ENCODE assay signal across 1 cellular context in the genomic region with DNA sequence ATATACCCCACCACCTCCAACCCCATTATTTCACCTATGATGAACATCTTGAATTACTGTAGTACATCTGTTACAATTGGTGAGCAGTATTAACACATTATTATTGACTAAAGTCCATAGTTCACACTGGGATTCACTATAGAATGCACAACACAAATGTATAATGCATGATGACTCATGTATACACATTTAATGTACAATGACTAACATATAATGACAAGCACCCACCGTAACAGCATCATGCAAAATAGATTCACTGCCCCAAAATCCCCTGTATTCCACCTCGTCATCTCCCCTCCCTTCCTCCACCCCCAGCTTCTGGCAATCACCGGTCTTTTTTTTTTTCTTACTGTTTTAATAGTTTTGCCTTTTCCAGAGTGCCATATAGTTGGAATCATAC.
TF ChIP-seq lines count a peak whose summit lies in the region.

No MANE protein-coding gene starts in this region.

TF ChIP-seq in GM12878, 131 proteins besides CTCF, POLR2A, EP300 and RAD21 (continued from another document and continues in another):
- TF ChIP-seq, protein P1, sequence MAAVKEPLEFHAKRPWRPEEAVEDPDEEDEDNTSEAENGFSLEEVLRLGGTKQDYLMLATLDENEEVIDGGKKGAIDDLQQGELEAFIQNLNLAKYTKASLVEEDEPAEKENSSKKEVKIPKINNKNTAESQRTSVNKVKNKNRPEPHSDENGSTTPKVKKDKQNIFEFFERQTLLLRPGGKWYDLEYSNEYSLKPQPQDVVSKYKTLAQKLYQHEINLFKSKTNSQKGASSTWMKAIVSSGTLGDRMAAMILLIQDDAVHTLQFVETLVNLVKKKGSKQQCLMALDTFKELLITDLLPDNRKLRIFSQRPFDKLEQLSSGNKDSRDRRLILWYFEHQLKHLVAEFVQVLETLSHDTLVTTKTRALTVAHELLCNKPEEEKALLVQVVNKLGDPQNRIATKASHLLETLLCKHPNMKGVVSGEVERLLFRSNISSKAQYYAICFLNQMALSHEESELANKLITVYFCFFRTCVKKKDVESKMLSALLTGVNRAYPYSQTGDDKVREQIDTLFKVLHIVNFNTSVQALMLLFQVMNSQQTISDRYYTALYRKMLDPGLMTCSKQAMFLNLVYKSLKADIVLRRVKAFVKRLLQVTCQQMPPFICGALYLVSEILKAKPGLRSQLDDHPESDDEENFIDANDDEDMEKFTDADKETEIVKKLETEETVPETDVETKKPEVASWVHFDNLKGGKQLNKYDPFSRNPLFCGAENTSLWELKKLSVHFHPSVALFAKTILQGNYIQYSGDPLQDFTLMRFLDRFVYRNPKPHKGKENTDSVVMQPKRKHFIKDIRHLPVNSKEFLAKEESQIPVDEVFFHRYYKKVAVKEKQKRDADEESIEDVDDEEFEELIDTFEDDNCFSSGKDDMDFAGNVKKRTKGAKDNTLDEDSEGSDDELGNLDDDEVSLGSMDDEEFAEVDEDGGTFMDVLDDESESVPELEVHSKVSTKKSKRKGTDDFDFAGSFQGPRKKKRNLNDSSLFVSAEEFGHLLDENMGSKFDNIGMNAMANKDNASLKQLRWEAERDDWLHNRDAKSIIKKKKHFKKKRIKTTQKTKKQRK (IDR thresholded peaks at IDR 0.05; ENCODE audit: low read depth, low read length): no peak
- TF ChIP-seq, protein P2, sequence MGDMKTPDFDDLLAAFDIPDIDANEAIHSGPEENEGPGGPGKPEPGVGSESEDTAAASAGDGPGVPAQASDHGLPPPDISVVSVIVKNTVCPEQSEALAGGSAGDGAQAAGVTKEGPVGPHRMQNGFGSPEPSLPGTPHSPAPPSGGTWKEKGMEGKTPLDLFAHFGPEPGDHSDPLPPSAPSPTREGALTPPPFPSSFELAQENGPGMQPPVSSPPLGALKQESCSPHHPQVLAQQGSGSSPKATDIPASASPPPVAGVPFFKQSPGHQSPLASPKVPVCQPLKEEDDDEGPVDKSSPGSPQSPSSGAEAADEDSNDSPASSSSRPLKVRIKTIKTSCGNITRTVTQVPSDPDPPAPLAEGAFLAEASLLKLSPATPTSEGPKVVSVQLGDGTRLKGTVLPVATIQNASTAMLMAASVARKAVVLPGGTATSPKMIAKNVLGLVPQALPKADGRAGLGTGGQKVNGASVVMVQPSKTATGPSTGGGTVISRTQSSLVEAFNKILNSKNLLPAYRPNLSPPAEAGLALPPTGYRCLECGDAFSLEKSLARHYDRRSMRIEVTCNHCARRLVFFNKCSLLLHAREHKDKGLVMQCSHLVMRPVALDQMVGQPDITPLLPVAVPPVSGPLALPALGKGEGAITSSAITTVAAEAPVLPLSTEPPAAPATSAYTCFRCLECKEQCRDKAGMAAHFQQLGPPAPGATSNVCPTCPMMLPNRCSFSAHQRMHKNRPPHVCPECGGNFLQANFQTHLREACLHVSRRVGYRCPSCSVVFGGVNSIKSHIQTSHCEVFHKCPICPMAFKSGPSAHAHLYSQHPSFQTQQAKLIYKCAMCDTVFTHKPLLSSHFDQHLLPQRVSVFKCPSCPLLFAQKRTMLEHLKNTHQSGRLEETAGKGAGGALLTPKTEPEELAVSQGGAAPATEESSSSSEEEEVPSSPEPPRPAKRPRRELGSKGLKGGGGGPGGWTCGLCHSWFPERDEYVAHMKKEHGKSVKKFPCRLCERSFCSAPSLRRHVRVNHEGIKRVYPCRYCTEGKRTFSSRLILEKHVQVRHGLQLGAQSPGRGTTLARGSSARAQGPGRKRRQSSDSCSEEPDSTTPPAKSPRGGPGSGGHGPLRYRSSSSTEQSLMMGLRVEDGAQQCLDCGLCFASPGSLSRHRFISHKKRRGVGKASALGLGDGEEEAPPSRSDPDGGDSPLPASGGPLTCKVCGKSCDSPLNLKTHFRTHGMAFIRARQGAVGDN (IDR thresholded peaks at IDR 0.05): no peak
- TF ChIP-seq BHLHE40 (IDR thresholded peaks at IDR 0.05; ENCODE audit: borderline replicate concordance in 1 of 2, low read depth in 2 of 2, low read length in 1 of 2): no peak; a peak in 1 of 4 replicates
- TF ChIP-seq BRCA1 (IDR thresholded peaks at IDR 0.05; ENCODE audit: low read depth, low read length): no peak
- TF ChIP-seq, protein P3, sequence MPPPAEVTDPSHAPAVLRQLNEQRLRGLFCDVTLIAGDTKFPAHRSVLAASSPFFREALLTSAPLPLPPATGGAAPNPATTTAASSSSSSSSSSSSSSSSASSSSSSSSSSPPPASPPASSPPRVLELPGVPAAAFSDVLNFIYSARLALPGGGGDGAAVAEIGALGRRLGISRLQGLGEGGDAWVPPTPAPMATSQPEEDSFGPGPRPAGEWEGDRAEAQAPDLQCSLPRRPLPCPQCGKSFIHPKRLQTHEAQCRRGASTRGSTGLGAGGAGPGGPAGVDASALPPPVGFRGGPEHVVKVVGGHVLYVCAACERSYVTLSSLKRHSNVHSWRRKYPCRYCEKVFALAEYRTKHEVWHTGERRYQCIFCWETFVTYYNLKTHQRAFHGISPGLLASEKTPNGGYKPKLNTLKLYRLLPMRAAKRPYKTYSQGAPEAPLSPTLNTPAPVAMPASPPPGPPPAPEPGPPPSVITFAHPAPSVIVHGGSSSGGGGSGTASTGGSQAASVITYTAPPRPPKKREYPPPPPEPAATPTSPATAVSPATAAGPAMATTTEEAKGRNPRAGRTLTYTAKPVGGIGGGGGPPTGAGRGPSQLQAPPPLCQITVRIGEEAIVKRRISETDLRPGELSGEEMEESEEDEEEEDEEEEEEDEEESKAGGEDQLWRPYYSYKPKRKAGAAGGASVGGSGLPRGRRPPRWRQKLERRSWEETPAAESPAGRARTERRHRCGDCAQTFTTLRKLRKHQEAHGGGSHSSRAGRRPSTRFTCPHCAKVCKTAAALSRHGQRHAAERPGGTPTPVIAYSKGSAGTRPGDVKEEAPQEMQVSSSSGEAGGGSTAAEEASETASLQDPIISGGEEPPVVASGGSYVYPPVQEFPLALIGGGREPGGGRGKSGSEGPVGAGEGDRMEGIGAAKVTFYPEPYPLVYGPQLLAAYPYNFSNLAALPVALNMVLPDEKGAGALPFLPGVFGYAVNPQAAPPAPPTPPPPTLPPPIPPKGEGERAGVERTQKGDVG (CRISPR knock-in tag; IDR thresholded peaks at IDR 0.05): no peak
- no peak for TF ChIP-seq ZSCAN29 (IDR thresholded peaks at IDR 0.05)
- peak; percentile 91 for TF ChIP-seq ATF7 (IDR thresholded peaks at IDR 0.05; ENCODE audit: low read depth)
- no peak for TF ChIP-seq NFYA (IDR thresholded peaks at IDR 0.05; ENCODE audit: borderline replicate concordance, low read depth, low read length)
- TF ChIP-seq, protein P4, sequence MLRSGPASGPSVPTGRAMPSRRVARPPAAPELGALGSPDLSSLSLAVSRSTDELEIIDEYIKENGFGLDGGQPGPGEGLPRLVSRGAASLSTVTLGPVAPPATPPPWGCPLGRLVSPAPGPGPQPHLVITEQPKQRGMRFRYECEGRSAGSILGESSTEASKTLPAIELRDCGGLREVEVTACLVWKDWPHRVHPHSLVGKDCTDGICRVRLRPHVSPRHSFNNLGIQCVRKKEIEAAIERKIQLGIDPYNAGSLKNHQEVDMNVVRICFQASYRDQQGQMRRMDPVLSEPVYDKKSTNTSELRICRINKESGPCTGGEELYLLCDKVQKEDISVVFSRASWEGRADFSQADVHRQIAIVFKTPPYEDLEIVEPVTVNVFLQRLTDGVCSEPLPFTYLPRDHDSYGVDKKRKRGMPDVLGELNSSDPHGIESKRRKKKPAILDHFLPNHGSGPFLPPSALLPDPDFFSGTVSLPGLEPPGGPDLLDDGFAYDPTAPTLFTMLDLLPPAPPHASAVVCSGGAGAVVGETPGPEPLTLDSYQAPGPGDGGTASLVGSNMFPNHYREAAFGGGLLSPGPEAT (IDR thresholded peaks at IDR 0.05; ENCODE audit: low read depth): peak; percentile 87
- TF ChIP-seq HCFC1 (IDR thresholded peaks at IDR 0.05; ENCODE audit: low read length): no peak
- TF ChIP-seq ZNF24 (IDR thresholded peaks at IDR 0.05): no peak
- no peak for TF ChIP-seq ZZZ3 (IDR thresholded peaks at IDR 0.05; ENCODE audit: control insufficient read depth, insufficient read length, low read depth)
- TF ChIP-seq MYB (IDR thresholded peaks at IDR 0.05; ENCODE audit: borderline replicate concordance, low read depth, low read length): no peak
- TF ChIP-seq CBX5 (IDR thresholded peaks at IDR 0.05; ENCODE audit: low read depth): no peak
- TF ChIP-seq, protein P5, sequence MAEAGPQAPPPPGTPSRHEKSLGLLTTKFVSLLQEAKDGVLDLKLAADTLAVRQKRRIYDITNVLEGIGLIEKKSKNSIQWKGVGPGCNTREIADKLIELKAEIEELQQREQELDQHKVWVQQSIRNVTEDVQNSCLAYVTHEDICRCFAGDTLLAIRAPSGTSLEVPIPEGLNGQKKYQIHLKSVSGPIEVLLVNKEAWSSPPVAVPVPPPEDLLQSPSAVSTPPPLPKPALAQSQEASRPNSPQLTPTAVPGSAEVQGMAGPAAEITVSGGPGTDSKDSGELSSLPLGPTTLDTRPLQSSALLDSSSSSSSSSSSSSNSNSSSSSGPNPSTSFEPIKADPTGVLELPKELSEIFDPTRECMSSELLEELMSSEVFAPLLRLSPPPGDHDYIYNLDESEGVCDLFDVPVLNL (IDR thresholded peaks at IDR 0.05; ENCODE audit: low read depth, low read length): no peak
- TF ChIP-seq, protein P6, sequence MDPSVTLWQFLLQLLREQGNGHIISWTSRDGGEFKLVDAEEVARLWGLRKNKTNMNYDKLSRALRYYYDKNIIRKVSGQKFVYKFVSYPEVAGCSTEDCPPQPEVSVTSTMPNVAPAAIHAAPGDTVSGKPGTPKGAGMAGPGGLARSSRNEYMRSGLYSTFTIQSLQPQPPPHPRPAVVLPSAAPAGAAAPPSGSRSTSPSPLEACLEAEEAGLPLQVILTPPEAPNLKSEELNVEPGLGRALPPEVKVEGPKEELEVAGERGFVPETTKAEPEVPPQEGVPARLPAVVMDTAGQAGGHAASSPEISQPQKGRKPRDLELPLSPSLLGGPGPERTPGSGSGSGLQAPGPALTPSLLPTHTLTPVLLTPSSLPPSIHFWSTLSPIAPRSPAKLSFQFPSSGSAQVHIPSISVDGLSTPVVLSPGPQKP (IDR thresholded peaks at IDR 0.05; ENCODE audit: low read depth, low read length): no peak
- TF ChIP-seq PAX5 (IDR thresholded peaks at IDR 0.05; ENCODE audit: borderline replicate concordance, low read depth, low read length): peak; percentile 58; the same call in 1 of the 2 replicates
- TF ChIP-seq CREM (IDR thresholded peaks at IDR 0.05; ENCODE audit: low read depth): peak; percentile 72; the same call in 1 of the 2 replicates
- TF ChIP-seq, protein P7, sequence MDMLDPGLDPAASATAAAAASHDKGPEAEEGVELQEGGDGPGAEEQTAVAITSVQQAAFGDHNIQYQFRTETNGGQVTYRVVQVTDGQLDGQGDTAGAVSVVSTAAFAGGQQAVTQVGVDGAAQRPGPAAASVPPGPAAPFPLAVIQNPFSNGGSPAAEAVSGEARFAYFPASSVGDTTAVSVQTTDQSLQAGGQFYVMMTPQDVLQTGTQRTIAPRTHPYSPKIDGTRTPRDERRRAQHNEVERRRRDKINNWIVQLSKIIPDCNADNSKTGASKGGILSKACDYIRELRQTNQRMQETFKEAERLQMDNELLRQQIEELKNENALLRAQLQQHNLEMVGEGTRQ (IDR thresholded peaks at IDR 0.05; ENCODE audit: borderline replicate concordance, low read depth, low read length): no peak; the same call in 1 of the 2 replicates
- TF ChIP-seq, protein P8, sequence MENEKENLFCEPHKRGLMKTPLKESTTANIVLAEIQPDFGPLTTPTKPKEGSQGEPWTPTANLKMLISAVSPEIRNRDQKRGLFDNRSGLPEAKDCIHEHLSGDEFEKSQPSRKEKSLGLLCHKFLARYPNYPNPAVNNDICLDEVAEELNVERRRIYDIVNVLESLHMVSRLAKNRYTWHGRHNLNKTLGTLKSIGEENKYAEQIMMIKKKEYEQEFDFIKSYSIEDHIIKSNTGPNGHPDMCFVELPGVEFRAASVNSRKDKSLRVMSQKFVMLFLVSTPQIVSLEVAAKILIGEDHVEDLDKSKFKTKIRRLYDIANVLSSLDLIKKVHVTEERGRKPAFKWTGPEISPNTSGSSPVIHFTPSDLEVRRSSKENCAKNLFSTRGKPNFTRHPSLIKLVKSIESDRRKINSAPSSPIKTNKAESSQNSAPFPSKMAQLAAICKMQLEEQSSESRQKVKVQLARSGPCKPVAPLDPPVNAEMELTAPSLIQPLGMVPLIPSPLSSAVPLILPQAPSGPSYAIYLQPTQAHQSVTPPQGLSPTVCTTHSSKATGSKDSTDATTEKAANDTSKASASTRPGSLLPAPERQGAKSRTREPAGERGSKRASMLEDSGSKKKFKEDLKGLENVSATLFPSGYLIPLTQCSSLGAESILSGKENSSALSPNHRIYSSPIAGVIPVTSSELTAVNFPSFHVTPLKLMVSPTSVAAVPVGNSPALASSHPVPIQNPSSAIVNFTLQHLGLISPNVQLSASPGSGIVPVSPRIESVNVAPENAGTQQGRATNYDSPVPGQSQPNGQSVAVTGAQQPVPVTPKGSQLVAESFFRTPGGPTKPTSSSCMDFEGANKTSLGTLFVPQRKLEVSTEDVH (IDR thresholded peaks at IDR 0.05; ENCODE audit: low read depth, partially characterized antibody): no peak
- no peak for TF ChIP-seq RFX5 (IDR thresholded peaks at IDR 0.05; ENCODE audit: low read depth, low read length)
- TF ChIP-seq NBN (IDR thresholded peaks at IDR 0.05): peak; percentile 72; the same call in 1 of the 2 replicates
- no peak for TF ChIP-seq NFXL1 (IDR thresholded peaks at IDR 0.05; ENCODE audit: borderline replicate concordance)
- TF ChIP-seq CEBPB (IDR thresholded peaks at IDR 0.05; ENCODE audit: borderline replicate concordance in 1 of 2, low read depth in 2 of 2, low read length in 2 of 2): no peak
- TF ChIP-seq NR2F1 (conservative IDR thresholded peaks at IDR 0.05): no peak; the same call in 1 of the 2 replicates
- TF ChIP-seq GABPA (IDR thresholded peaks at IDR 0.05; ENCODE audit: low read depth): no peak
- TF ChIP-seq SRF (IDR thresholded peaks at IDR 0.05; ENCODE audit: low read depth in 2 of 2, low read length in 2 of 2): no peak
- TF ChIP-seq ESRRA (IDR thresholded peaks at IDR 0.05; ENCODE audit: low read length): no peak
- TF ChIP-seq BACH1 (IDR thresholded peaks at IDR 0.05; ENCODE audit: borderline replicate concordance): peak; percentile 30; the same call in 1 of the 2 replicates
- TF ChIP-seq ZNF384 (IDR thresholded peaks at IDR 0.05; ENCODE audit: borderline replicate concordance, low read depth, low read length): peak; percentile 85
- TF ChIP-seq, protein P9, sequence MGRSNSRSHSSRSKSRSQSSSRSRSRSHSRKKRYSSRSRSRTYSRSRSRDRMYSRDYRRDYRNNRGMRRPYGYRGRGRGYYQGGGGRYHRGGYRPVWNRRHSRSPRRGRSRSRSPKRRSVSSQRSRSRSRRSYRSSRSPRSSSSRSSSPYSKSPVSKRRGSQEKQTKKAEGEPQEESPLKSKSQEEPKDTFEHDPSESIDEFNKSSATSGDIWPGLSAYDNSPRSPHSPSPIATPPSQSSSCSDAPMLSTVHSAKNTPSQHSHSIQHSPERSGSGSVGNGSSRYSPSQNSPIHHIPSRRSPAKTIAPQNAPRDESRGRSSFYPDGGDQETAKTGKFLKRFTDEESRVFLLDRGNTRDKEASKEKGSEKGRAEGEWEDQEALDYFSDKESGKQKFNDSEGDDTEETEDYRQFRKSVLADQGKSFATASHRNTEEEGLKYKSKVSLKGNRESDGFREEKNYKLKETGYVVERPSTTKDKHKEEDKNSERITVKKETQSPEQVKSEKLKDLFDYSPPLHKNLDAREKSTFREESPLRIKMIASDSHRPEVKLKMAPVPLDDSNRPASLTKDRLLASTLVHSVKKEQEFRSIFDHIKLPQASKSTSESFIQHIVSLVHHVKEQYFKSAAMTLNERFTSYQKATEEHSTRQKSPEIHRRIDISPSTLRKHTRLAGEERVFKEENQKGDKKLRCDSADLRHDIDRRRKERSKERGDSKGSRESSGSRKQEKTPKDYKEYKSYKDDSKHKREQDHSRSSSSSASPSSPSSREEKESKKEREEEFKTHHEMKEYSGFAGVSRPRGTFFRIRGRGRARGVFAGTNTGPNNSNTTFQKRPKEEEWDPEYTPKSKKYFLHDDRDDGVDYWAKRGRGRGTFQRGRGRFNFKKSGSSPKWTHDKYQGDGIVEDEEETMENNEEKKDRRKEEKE (IDR thresholded peaks at IDR 0.05): no peak
